In the genomic region with DNA sequence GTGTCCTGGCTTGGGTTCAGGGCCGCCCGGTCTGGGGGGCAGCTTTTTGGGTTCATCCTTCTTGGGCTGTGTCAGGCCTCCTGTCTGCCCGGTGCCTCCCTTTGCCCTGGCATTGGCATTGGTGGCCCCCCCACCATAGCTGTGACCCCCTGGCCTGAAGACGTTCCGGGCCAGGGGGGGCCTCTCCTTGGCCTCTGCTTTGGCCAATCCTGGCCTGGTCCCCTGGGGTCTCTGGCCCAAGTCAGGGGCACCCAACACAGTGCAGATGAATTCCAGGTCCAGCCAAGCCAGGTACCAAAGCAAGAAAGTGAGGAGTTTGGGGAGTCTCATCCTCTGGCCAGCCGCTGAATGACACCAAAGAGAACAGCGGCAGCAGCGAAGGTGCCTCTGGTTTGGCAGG, we compare ENCODE assay signal across 1 cellular context.
TF ChIP-seq lines count a peak whose summit lies in the region.

No MANE protein-coding gene starts in this region.

TF ChIP-seq in IMR-90, 13 proteins besides CTCF, POLR2A, EP300 and RAD21:
- TF ChIP-seq SMC3 (IDR thresholded peaks at IDR 0.05; ENCODE audit: low read depth, low read length) (no peak), CHD1 (IDR thresholded peaks at IDR 0.05; ENCODE audit: low read depth, low read length) (no peak), ELK1 (IDR thresholded peaks at IDR 0.05; ENCODE audit: borderline replicate concordance, low read depth, low read length) (no peak), BHLHE40 (IDR thresholded peaks at IDR 0.05; ENCODE audit: low read depth, low read length) (no peak), CEBPB (IDR thresholded peaks at IDR 0.05; ENCODE audit: low read depth, low read length) (no peak), RFX5 (IDR thresholded peaks at IDR 0.05; ENCODE audit: low read depth, low read length) (no peak), MAFK (IDR thresholded peaks at IDR 0.05; ENCODE audit: low read depth, low read length) (no peak), USF2 (IDR thresholded peaks at IDR 0.05; ENCODE audit: low read depth, low read length) (no peak), MAZ (IDR thresholded peaks at IDR 0.05; ENCODE audit: borderline replicate concordance, low read depth, low read length) (no peak), MXI1 (IDR thresholded peaks at IDR 0.05; ENCODE audit: borderline replicate concordance, low read depth, low read length) (no peak), RCOR1 (IDR thresholded peaks at IDR 0.05; ENCODE audit: insufficient replicate concordance, low read length) (no peak), NFE2L2 (IDR thresholded peaks at IDR 0.05; ENCODE audit: low read depth, low read length) (no peak), FOS (IDR thresholded peaks at IDR 0.05; ENCODE audit: low read depth, low read length) (no peak)
TF ChIP-seq in IMR-90: peak in this region for 0.
